Comparison of ENCODE assay signal across 15 cellular contexts in the genomic region with DNA sequence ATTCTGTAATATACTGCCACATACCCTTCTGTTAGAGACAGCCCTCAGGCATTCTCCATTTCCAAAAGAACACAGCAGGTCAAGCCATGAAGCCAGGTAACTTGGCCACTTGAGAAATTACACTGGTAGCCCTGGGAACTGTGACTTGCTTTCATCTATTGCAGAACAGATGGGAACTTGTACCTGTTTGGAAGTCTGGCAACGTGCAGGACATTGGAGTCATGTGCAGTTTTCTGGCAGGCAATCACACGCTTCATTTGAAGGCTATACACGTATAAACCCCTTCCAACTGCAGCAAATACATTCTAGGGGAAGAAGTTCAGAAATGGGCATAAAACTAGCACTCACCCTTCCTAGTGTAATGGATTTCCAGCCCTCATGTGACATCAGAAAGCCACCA. TPM values are rescaled to one million over a fixed set of nuclear protein-coding genes. Genes with fewer than 3 reads are reported as not detected.
DNase-seq lines count a peak whose midpoint lies in the region; ATAC-seq and TF ChIP-seq lines count a peak whose summit lies in the region.
"Had no signal": no experiment of that assay in that cellular context is flagged by ENCODE, and none has a peak within 500 bp of the region (broad histone marks: within the 10 kb centered on the region; RNA-seq: fewer than 3 reads in every experiment).

No MANE protein-coding gene starts in this region.

- H3K27ac ChIP-seq in dorsolateral prefrontal cortex (peak overlapping the region in 36 of 59 donors; percentile 5 to 72 (median 34)), right atrium auricular region (no peak overlapping the region), PC-3 (ENCODE audit: low read length) (no peak overlapping the region)
- H3K27ac ChIP-seq: BLaER1 treated with 17β-estradiol and CSF1 and Interleukin-3, amounts not matched to agents 10 nM and 100 nM; GM23248 had no signal

- no peaks in the 10 kb centered on the region for H3K9me2 ChIP-seq in PC-3 (replicated peaks; ENCODE audit: low read length)

- no peaks in the 10 kb centered on the region for H3K4me1 ChIP-seq in right atrium auricular region
- H3K4me1 ChIP-seq in PC-3 (ENCODE audit: insufficient read depth, low read length): no peaks in the 10 kb centered on the region
- H3K4me1 ChIP-seq: BLaER1 treated with 17β-estradiol and CSF1 and Interleukin-3, amounts not matched to agents 10 nM and 100 nM had no signal

- no peaks in the 10 kb centered on the region for H3K27me3 ChIP-seq in dorsolateral prefrontal cortex
- H3K27me3 ChIP-seq in right atrium auricular region: no peaks in the 10 kb centered on the region
- no peaks in the 10 kb centered on the region for H3K27me3 ChIP-seq in PC-3 (ENCODE audit: low read length)
- H3K27me3 ChIP-seq: BLaER1 treated with 17β-estradiol and CSF1 and Interleukin-3, amounts not matched to agents 10 nM and 100 nM had no signal

- no peaks in the 10 kb centered on the region for H3K9me3 ChIP-seq in right atrium auricular region
- H3K9me3 ChIP-seq in PC-3 (ENCODE audit: low read length): no peaks in the 10 kb centered on the region
- H3K9me3 ChIP-seq: BLaER1 treated with 17β-estradiol and CSF1 and Interleukin-3, amounts not matched to agents 10 nM and 100 nM; HAP-1 had no signal

- H4K20me1 ChIP-seq in PC-3 (ENCODE audit: low read length): no peaks in the 10 kb centered on the region
- H4K20me1 ChIP-seq: BLaER1 treated with 17β-estradiol and CSF1 and Interleukin-3, amounts not matched to agents 10 nM and 100 nM had no signal

- intact Hi-C loops in dorsolateral prefrontal cortex (cut with DNase I) (loop anchor here (5.0 to 10.0 kb wide), 3 partner anchors 293 to 361 kb away; no protein-coding TSS in a partner anchor), PC-3 (cut with micrococcal nuclease) (loop anchor here (5.0 to 10.0 kb wide), 3 partner anchors 153 to 573 kb away; no protein-coding TSS in a partner anchor)

- DNase-seq in NCI-H2171 treated with DMSO at 0.1 percent for 48 hours (lab: John Stamatoyannopoulos, UW) (peak; percentile 24), NCI-H2171 (lab: John Stamatoyannopoulos, UW) (no peak), NCI-H69 (lab: John Stamatoyannopoulos, UW) (peak; percentile 82), dorsolateral prefrontal cortex (peak in 1 of 10 donors; percentile 60), right atrium auricular region (ENCODE audit: low spot score) (no peak), LoVo (ENCODE audit: low spot score) (no peak), PC-3 (no peak)
- DNase-seq: 8988T; Calu3; CD8-positive, alpha-beta T cell; GDM1; GM23248 had no signal

- no peak overlapping the region for H2AFZ ChIP-seq in PC-3 (ENCODE audit: low read length)
- H2AFZ ChIP-seq: GM23248 had no signal

- no peak overlapping the region for H3K4me2 ChIP-seq in PC-3 (ENCODE audit: low read length)
- H3K4me2 ChIP-seq: BLaER1 treated with 17β-estradiol and CSF1 and Interleukin-3, amounts not matched to agents 10 nM and 100 nM had no signal

- no peak for ATAC-seq in PC-3
- ATAC-seq: CD8-positive, alpha-beta T cell; HepG2 had no signal

- H3K36me3 ChIP-seq in right atrium auricular region: peaks cover 29% of the 10 kb centered on the region
- H3K36me3 ChIP-seq in PC-3 (ENCODE audit: low read depth, low read length): no peaks in the 10 kb centered on the region
- H3K36me3 ChIP-seq: HAP-1 had no signal

- no peak overlapping the region for H3K9ac ChIP-seq in PC-3 (ENCODE audit: low read length)
- H3K9ac ChIP-seq: BLaER1 treated with 17β-estradiol and CSF1 and Interleukin-3, amounts not matched to agents 10 nM and 100 nM; GM23248 had no signal

- CTCF ChIA-PET in PC-3 (lab: Charles Lee): no interaction called here

- H3K4me3 ChIP-seq in dorsolateral prefrontal cortex (no peak overlapping the region), right atrium auricular region (no peak overlapping the region), PC-3 (ENCODE audit: low read length) (no peak overlapping the region)
- H3K4me3 ChIP-seq: BLaER1 treated with 17β-estradiol and CSF1 and Interleukin-3, amounts not matched to agents 10 nM and 100 nM; GM23248; HAP-1 had no signal

- H3K79me2 ChIP-seq in PC-3 (ENCODE audit: low read length): no peaks in the 10 kb centered on the region

- no peaks in the 10 kb centered on the region for H3F3A ChIP-seq in PC-3 (ENCODE audit: low read length, unreplicated experiment)

- POLR2A ChIA-PET in PC-3 (lab: Charles Lee; ENCODE audit: unreplicated experiment): no interaction called here

- BruUV-seq in PC-3 (replicated peaks; lab: Mats Ljungman, UMichigan): no TSS peak

- TF ChIP-seq CTCF in dorsolateral prefrontal cortex (IDR thresholded peaks at IDR 0.05 in 54 of 56, conservative IDR thresholded peaks at IDR 0.05 in 2 of 56; ENCODE audit: low read depth in 1 of 56, partially characterized antibody in 56 of 56) (no peak), right atrium auricular region (IDR thresholded peaks at IDR 0.05) (no peak), PC-3 (conservative IDR thresholded peaks at IDR 0.05; ENCODE audit: low read depth, low read length) (no peak)

RNA-seq across cellular contexts. Expression of a gene that starts 54.1 kb away (rescaled TPM):
- 10 to 100 TPM; 43.7 to 80.4 (median 60.8) TPM for total RNA-seq in dorsolateral prefrontal cortex
- total RNA-seq in right atrium auricular region: 10 to 100 TPM; 24.6 to 26.1 TPM
- total RNA-seq in PC-3 (2014; rRNA removed): 13.5 and 19.5 TPM in 2 replicates

Comparison
In these comparisons a context has a peak if more than half of its experiments do, and no peak if none do; other contexts are left out.
1. DNase-seq: peak in NCI-H2171 treated with DMSO at 0.1 percent for 48 hours (single experiment) and NCI-H69 (single experiment); none in NCI-H2171 (single experiment), right atrium auricular region (single experiment), LoVo (single experiment) and PC-3 (single experiment).
2. H3K27ac ChIP-seq: peak in dorsolateral prefrontal cortex (36 of 59); none in right atrium auricular region (0 of 2) and PC-3 (single experiment).